In the genomic region with DNA sequence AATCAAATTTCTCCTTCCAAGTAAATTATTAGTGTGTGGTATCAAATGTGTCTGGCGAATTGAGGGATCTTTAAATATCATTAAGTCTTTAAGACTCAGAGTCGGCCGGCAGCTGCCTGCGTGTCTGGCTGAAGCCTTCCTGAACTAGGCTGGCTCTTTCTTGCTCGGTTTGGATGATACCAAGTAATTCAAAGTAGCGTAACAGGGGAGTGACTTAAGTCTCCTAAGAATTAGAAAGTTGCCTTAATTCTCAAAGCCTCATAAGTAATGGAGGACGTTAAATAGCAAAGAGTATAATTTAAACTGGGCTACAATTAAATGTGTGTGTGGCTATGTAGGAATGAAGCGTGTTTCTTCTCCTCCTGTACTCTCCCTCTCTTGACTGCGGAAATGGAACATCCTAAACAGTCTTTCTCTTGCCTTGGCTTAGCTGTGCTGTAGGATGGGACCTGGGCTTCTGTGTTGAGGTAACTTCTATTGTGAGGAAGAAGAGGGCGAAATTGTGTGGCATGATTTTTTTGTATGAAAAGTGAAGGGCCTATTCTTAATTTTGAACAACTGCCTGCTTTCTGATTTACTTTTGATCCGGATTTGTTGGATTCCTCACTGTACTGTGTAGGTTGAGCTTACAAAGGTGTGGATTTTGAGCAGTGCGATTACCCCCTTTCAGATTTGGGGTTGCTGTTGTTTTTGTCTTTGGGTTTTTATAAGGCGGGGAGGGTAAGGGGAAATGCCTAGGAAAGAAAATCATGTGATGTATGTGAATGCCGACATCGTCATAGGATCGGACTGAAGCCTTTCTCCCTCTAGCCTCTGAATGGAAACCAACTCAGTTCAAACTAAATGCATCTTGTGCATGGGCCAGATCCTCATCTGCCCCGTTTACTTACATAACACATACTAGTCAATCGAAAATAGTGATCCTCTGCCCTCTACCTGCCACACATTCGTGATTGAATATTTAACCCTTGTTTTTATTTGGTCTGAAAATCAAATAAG, we compare ENCODE assay signal across 8 cellular contexts. TPM values are rescaled to one million over a fixed set of nuclear protein-coding genes. Genes with fewer than 3 reads are reported as not detected.
DNase-seq lines count a peak whose midpoint lies in the region; ATAC-seq and FAIRE-seq lines count a peak whose summit lies in the region.

No MANE protein-coding gene starts in this region.

- H3K27me3 ChIP-seq in BLaER1 (no peaks in the 10 kb centered on the region), mononuclear cell (ENCODE audit: insufficient read depth, low read length) (no peaks in the 10 kb centered on the region)

- H3K4me2 ChIP-seq in BLaER1: peak overlapping the region; percentile 83

- H3K4me3 ChIP-seq in BLaER1 (peak overlapping the region; percentile 65), mononuclear cell (ENCODE audit: low read length) (peak overlapping the region; percentile 36)

- H3K4me1 ChIP-seq in BLaER1 (peaks cover 74% of the 10 kb centered on the region), mononuclear cell (ENCODE audit: insufficient read depth, low read length) (peaks cover 47% of the 10 kb centered on the region)

- peak; percentile 31 for FAIRE-seq in endometrium (lab: Jason Lieb, UNC)

- no peaks in the 10 kb centered on the region for H4K20me1 ChIP-seq in BLaER1

- H3K36me3 ChIP-seq in BLaER1: no peaks in the 10 kb centered on the region

- peak overlapping the region; percentile 90 for H3K9ac ChIP-seq in BLaER1

- ATAC-seq in GM19025 (IDR thresholded peaks at IDR 0.05; ENCODE audit: low read depth, unreplicated experiment) (peak; percentile 93), HG03135 (IDR thresholded peaks at IDR 0.05; ENCODE audit: unreplicated experiment) (peak; percentile 92)

- peak overlapping the region; percentile 97 for H3K27ac ChIP-seq in BLaER1

- H3K9me3 ChIP-seq in BLaER1: no peaks in the 10 kb centered on the region
- H3K9me3 ChIP-seq in mononuclear cell (ENCODE audit: low read depth, low read length): no peaks in the 10 kb centered on the region

- peak; percentile 80 for DNase-seq in NCI-H460 (ENCODE audit: extremely low read depth, low read depth)
- peak; percentile 57 to 60 for DNase-seq in activated CD4-positive, alpha-beta T cell treated with anti-CD3 and anti-CD28 coated beads, Interleukin-2, amount 50 U/mL, for 48 hours
- DNase-seq in stimulated activated naive CD4-positive, alpha-beta T cell (lab: John Stamatoyannopoulos, UW): peak; percentile 17 to 97 (median 69)

RNA-seq across cellular contexts. Expression of a gene that starts 29.9 kb away (rescaled TPM):
- 26.1 and 26.6 TPM in 2 replicates for total RNA-seq in NCI-H460 (2014; rRNA removed; shearing (Covaris generic))
- polyA plus RNA-seq in NCI-H460 (2014; cell fraction: nucleus; rRNA removed): 8.2 and 11.2 TPM in 2 replicates
- 59.1 TPM for total RNA-seq in mononuclear cell

Comparison
In these comparisons a context has a peak if more than half of its experiments do, and no peak if none do; other contexts are left out.
1. Peak in every context shown above with its lines: DNase-seq, ATAC-seq, H3K4me3 ChIP-seq and H3K27ac ChIP-seq.